Comparison of ENCODE assay signal across 1 cellular context in the genomic region with DNA sequence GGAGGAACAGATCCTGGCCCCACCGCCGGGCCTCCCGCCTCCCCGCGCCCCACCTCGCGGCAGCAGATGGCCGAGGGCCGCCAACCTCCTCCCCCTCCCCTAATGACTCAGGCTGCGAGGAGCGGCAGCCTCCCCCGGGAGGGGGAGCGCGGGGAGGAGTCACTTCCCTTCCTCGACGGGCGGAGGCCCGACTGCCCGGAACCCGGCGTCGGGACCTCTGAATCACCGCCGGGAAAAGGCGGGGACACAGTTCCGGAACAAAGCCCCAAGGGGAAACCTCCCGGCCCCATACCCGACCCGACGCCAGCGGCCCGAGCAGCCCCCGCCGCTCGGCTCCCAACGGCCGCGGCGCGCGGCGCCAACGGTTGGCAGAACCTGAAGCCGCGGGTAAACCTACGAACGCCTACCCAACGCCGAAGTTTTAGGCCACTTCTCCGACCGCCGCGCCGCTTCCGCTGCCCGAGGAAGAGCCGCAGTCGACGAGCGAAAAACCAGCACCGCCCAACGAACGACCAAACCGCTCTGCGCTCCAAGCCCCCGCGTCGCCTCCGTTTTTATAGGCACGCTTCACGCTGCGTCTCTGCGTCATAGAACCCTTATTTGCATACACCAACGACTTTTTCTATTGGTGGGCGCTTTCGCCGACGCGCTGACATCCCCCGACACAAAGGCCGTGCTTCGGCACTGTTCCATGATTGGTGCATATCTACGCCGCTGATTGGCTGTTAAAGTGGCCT.
A peak's percentile ranks its signal among the peaks of the same experiment; 100 is the strongest.
TF ChIP-seq lines count a peak whose summit lies in the region.

No MANE protein-coding gene starts in this region.

TF ChIP-seq in HepG2, 621 proteins besides CTCF, POLR2A, EP300 and RAD21 (continued from another document and continues in another):
- TF ChIP-seq, protein P1, sequence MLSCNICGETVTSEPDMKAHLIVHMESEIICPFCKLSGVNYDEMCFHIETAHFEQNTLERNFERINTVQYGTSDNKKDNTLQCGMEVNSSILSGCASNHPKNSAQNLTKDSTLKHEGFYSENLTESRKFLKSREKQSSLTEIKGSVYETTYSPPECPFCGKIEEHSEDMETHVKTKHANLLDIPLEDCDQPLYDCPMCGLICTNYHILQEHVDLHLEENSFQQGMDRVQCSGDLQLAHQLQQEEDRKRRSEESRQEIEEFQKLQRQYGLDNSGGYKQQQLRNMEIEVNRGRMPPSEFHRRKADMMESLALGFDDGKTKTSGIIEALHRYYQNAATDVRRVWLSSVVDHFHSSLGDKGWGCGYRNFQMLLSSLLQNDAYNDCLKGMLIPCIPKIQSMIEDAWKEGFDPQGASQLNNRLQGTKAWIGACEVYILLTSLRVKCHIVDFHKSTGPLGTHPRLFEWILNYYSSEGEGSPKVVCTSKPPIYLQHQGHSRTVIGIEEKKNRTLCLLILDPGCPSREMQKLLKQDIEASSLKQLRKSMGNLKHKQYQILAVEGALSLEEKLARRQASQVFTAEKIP (CRISPR knock-in tag; IDR thresholded peaks at IDR 0.05; ENCODE audit: borderline replicate concordance) = no peak
- TF ChIP-seq NAIF1 (CRISPR knock-in tag; IDR thresholded peaks at IDR 0.05; ENCODE audit: borderline replicate concordance) (no peak; the same call in 1 of the 2 replicates), ZNF337 (CRISPR knock-in tag; IDR thresholded peaks at IDR 0.05; ENCODE audit: borderline replicate concordance, low read depth) (peak; percentile 72; the same call in 1 of the 2 replicates), CBX5 (CRISPR knock-in tag; IDR thresholded peaks at IDR 0.05; ENCODE audit: borderline replicate concordance) (0 out of 2 replicates have a peak, but pooled peaks have one; percentile 50), ISL2 (CRISPR knock-in tag; IDR thresholded peaks at IDR 0.05) (peak; percentile 78), MTF1 (CRISPR knock-in tag; IDR thresholded peaks at IDR 0.05) (peak; percentile 84; the same call in 1 of the 2 replicates), SP4 (CRISPR knock-in tag; IDR thresholded peaks at IDR 0.05) (peak; percentile 79; the same call in 1 of the 2 replicates), FOXP1 (IDR thresholded peaks at IDR 0.05) (no peak), FOXP1 (CRISPR knock-in tag; IDR thresholded peaks at IDR 0.05) (peak; percentile 34; the same call in 1 of the 2 replicates), ELF3 (CRISPR knock-in tag; IDR thresholded peaks at IDR 0.05) (no peak), ZNF354B (CRISPR knock-in tag; IDR thresholded peaks at IDR 0.05) (no peak), JUN (CRISPR knock-in tag; IDR thresholded peaks at IDR 0.05) (no peak), NR1H2 (CRISPR knock-in tag; IDR thresholded peaks at IDR 0.05; ENCODE audit: borderline replicate concordance, low read depth) (peak; percentile 92), PHF21A (CRISPR knock-in tag; IDR thresholded peaks at IDR 0.05) (peak; percentile 69), REPIN1 (CRISPR knock-in tag; IDR thresholded peaks at IDR 0.05; ENCODE audit: borderline replicate concordance, low read depth) (peak; percentile 88), BORCS8-MEF2B (CRISPR knock-in tag; IDR thresholded peaks at IDR 0.05) (peak; percentile 82), FOXA3 (CRISPR knock-in tag; IDR thresholded peaks at IDR 0.05) (0 out of 2 replicates have a peak, but pooled peaks have one; percentile 70), HIC2 (CRISPR knock-in tag; IDR thresholded peaks at IDR 0.05; ENCODE audit: low read depth) (peak; percentile 46; the same call in 1 of the 2 replicates), PRDM15 (CRISPR knock-in tag; IDR thresholded peaks at IDR 0.05) (0 out of 2 replicates have a peak, but pooled peaks have one; percentile 63), NR2F2 (IDR thresholded peaks at IDR 0.05; ENCODE audit: borderline replicate concordance, low read depth) (no peak), ZNF83 (CRISPR knock-in tag; IDR thresholded peaks at IDR 0.05; ENCODE audit: borderline replicate concordance) (0 out of 2 replicates have a peak, but pooled peaks have one; percentile 73), PHB2 (IDR thresholded peaks at IDR 0.05; ENCODE audit: partially characterized antibody) (no peak), GATAD1 (CRISPR knock-in tag; IDR thresholded peaks at IDR 0.05) (peak; percentile 92), ZNF768 (CRISPR knock-in tag; IDR thresholded peaks at IDR 0.05) (peak; percentile 88), HHEX (CRISPR knock-in tag; IDR thresholded peaks at IDR 0.05) (no peak), ZBTB25 (CRISPR knock-in tag; IDR thresholded peaks at IDR 0.05) (peak; percentile 50), FOSL1 (CRISPR knock-in tag; IDR thresholded peaks at IDR 0.05; ENCODE audit: borderline replicate concordance) (peak; percentile 16; the same call in 1 of the 2 replicates), ZNF550 (CRISPR knock-in tag; IDR thresholded peaks at IDR 0.05; ENCODE audit: borderline replicate concordance) (0 out of 2 replicates have a peak, but pooled peaks have one; percentile 57), ZNF335 (CRISPR knock-in tag; IDR thresholded peaks at IDR 0.05) (peak; percentile 39; the same call in 1 of the 2 replicates), ATRX (CRISPR knock-in tag; IDR thresholded peaks at IDR 0.05; ENCODE audit: borderline replicate concordance) (peak; percentile 66; the same call in 1 of the 2 replicates), ZNF124 (CRISPR knock-in tag; IDR thresholded peaks at IDR 0.05) (peak; percentile 87; the same call in 1 of the 2 replicates)
- TF ChIP-seq, protein P2, sequence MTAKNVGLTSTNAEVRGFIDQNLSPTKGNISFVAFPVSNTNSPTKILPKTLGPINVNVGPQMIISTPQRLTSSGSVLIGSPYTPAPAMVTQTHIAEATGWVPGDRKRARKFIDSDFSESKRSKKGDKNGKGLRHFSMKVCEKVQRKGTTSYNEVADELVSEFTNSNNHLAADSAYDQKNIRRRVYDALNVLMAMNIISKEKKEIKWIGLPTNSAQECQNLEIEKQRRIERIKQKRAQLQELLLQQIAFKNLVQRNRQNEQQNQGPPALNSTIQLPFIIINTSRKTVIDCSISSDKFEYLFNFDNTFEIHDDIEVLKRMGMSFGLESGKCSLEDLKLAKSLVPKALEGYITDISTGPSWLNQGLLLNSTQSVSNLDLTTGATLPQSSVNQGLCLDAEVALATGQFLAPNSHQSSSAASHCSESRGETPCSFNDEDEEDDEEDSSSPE (CRISPR knock-in tag; IDR thresholded peaks at IDR 0.05) = peak; percentile 62
- TF ChIP-seq, protein P3, sequence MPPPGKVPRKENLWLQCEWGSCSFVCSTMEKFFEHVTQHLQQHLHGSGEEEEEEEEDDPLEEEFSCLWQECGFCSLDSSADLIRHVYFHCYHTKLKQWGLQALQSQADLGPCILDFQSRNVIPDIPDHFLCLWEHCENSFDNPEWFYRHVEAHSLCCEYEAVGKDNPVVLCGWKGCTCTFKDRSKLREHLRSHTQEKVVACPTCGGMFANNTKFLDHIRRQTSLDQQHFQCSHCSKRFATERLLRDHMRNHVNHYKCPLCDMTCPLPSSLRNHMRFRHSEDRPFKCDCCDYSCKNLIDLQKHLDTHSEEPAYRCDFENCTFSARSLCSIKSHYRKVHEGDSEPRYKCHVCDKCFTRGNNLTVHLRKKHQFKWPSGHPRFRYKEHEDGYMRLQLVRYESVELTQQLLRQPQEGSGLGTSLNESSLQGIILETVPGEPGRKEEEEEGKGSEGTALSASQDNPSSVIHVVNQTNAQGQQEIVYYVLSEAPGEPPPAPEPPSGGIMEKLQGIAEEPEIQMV (CRISPR knock-in tag; IDR thresholded peaks at IDR 0.05; ENCODE audit: low read depth) = peak; percentile 78; the same call in 1 of the 2 replicates
- TF ChIP-seq, protein P4, sequence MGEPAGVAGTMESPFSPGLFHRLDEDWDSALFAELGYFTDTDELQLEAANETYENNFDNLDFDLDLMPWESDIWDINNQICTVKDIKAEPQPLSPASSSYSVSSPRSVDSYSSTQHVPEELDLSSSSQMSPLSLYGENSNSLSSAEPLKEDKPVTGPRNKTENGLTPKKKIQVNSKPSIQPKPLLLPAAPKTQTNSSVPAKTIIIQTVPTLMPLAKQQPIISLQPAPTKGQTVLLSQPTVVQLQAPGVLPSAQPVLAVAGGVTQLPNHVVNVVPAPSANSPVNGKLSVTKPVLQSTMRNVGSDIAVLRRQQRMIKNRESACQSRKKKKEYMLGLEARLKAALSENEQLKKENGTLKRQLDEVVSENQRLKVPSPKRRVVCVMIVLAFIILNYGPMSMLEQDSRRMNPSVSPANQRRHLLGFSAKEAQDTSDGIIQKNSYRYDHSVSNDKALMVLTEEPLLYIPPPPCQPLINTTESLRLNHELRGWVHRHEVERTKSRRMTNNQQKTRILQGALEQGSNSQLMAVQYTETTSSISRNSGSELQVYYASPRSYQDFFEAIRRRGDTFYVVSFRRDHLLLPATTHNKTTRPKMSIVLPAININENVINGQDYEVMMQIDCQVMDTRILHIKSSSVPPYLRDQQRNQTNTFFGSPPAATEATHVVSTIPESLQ (CRISPR knock-in tag; conservative IDR thresholded peaks at IDR 0.05) = peak; percentile 88; the same call in 1 of the 2 replicates
